In genomic region chr11:67250059-67251043, GRCh38 we compare ENCODE assay signal across 24 cellular contexts. TPM values are rescaled to one million over a fixed set of nuclear protein-coding genes. Genes with fewer than 3 reads are reported as not detected.
A peak's percentile ranks its signal among the peaks of the same experiment; 100 is the strongest.
DNase-seq lines count a peak whose midpoint lies in the region; ATAC-seq lines count a peak whose summit lies in the region.
"Had no signal": no experiment of that assay in that cellular context is flagged by ENCODE, and none has a peak within 500 bp of the region (broad histone marks: within the 10 kb centered on the region; RNA-seq: fewer than 3 reads in every experiment).

No MANE protein-coding gene starts in this region.

- DNase-seq in activated CD4-positive, alpha-beta T cell treated with anti-CD3 and anti-CD28 coated beads, Interleukin-2, amount 10 ng/mL, durations not matched to agents 24 days and 14 days = no peak
- no peak for DNase-seq in activated CD4-positive, alpha-beta T cell treated with anti-CD3 and anti-CD28 coated beads for 1 hour
- DNase-seq in stimulated activated naive CD8-positive, alpha-beta T cell treated with anti-CD3 and anti-CD28 coated beads, Interleukin-15, Interleukin-2, amounts not matched to agents 100 U/mL and 50 U/mL, for 24 hours = no peak
- peak; percentile 87 for DNase-seq in mesenteric fat pad (ENCODE audit: low spot score)
- no peak for DNase-seq in D341Med (ENCODE audit: low spot score)
- DNase-seq in effector memory CD4-positive, alpha-beta T cell = no peak
- DNase-seq in Kasumi-1 (lab: John Stamatoyannopoulos, UW) = no peak
- DNase-seq: activated CD4-positive, alpha-beta T cell treated with anti-CD3 and anti-CD28 coated beads, Interleukin-2, amount 50 U/mL, for 48 hours; AML-193; COR-L47; DND-41; HFFc6; midbrain; MV-4-11; NCI-H2171 treated with DMSO at 0.1 percent for 48 hours; NCI-H524 treated with DMSO at 0.1 percent for 48 hours; small intestine; stimulated activated CD4-positive, alpha-beta T cell treated with anti-CD3 and anti-CD28 coated beads, Interleukin-2, amount 100 ng/mL, for 48 hours; stomach; T-helper 2 cell; transverse colon had no signal

- intact Hi-C loops in activated CD4-positive, alpha-beta T cell treated with anti-CD3 and anti-CD28 coated beads, Interleukin-2, amount 10 ng/mL, durations not matched to agents 24 days and 14 days (cut with micrococcal nuclease) = no loop called here

- H3K4me1 ChIP-seq in effector memory CD4-positive, alpha-beta T cell (ENCODE audit: control insufficient read depth, insufficient read depth, low read length, poor library complexity, severe bottlenecking) = peaks cover 8% of the 10 kb centered on the region

- no peaks in the 10 kb centered on the region for H3K27me3 Mint-ChIP-seq in activated CD4-positive, alpha-beta T cell treated with anti-CD3 and anti-CD28 coated beads, Interleukin-2, amount 10 ng/mL, durations not matched to agents 24 days and 14 days
- H3K27me3 Mint-ChIP-seq in stimulated activated naive CD8-positive, alpha-beta T cell treated with anti-CD3 and anti-CD28 coated beads, Interleukin-15, Interleukin-2, amounts not matched to agents 100 ng/mL and 50 ng/mL, for 24 hours = no peaks in the 10 kb centered on the region

- H3K9me3 Mint-ChIP-seq in activated CD4-positive, alpha-beta T cell treated with anti-CD3 and anti-CD28 coated beads, Interleukin-2, amount 10 ng/mL, durations not matched to agents 24 days and 14 days = no peaks in the 10 kb centered on the region
- H3K9me3 Mint-ChIP-seq in stimulated activated naive CD8-positive, alpha-beta T cell treated with anti-CD3 and anti-CD28 coated beads, Interleukin-15, Interleukin-2, amounts not matched to agents 100 ng/mL and 50 ng/mL, for 24 hours = no peaks in the 10 kb centered on the region
- H3K9me3 Mint-ChIP-seq: HFFc6 had no signal

- no peak overlapping the region for H3K4me3 ChIP-seq in effector memory CD4-positive, alpha-beta T cell (ENCODE audit: insufficient read depth, low read depth, low read length, poor library complexity, severe bottlenecking)
- H3K4me3 ChIP-seq: coronary artery, stomach, transverse colon had no signal

- no peak overlapping the region for H3K27ac ChIP-seq in effector memory CD4-positive, alpha-beta T cell (ENCODE audit: insufficient read depth, low read length, poor library complexity, severe bottlenecking)
- H3K27ac ChIP-seq: coronary artery, KMS-11, stomach, transverse colon had no signal

- no peaks in the 10 kb centered on the region for H3K9me3 ChIP-seq in effector memory CD4-positive, alpha-beta T cell (ENCODE audit: control insufficient read depth, low read length)
- H3K9me3 ChIP-seq: stomach, transverse colon had no signal

- H3K36me3 ChIP-seq in effector memory CD4-positive, alpha-beta T cell (ENCODE audit: control insufficient read depth, insufficient read depth, low read length) = peaks cover 94% of the 10 kb centered on the region

- peaks cover 47% of the 10 kb centered on the region for H3K4me1 Mint-ChIP-seq in activated CD4-positive, alpha-beta T cell treated with anti-CD3 and anti-CD28 coated beads, Interleukin-2, amount 10 ng/mL, durations not matched to agents 24 days and 14 days
- peaks cover 37% of the 10 kb centered on the region for H3K4me1 Mint-ChIP-seq in stimulated activated naive CD8-positive, alpha-beta T cell treated with anti-CD3 and anti-CD28 coated beads, Interleukin-15, Interleukin-2, amounts not matched to agents 100 ng/mL and 50 ng/mL, for 24 hours (ENCODE audit: low read depth)

- no peaks in the 10 kb centered on the region for H3K27me3 ChIP-seq in effector memory CD4-positive, alpha-beta T cell (replicated peaks; ENCODE audit: control insufficient read depth, insufficient read depth, low read length, poor library complexity, severe bottlenecking)
- H3K27me3 ChIP-seq: stomach, transverse colon had no signal

- H3K36me3 Mint-ChIP-seq in activated CD4-positive, alpha-beta T cell treated with anti-CD3 and anti-CD28 coated beads, Interleukin-2, amount 10 ng/mL, durations not matched to agents 24 days and 14 days (ENCODE audit: low read depth) = peaks cover 91% of the 10 kb centered on the region
- H3K36me3 Mint-ChIP-seq in stimulated activated naive CD8-positive, alpha-beta T cell treated with anti-CD3 and anti-CD28 coated beads, Interleukin-15, Interleukin-2, amounts not matched to agents 100 ng/mL and 50 ng/mL, for 24 hours (ENCODE audit: low read depth) = peaks cover 93% of the 10 kb centered on the region

- H3K4me3 Mint-ChIP-seq in activated CD4-positive, alpha-beta T cell treated with anti-CD3 and anti-CD28 coated beads, Interleukin-2, amount 10 ng/mL, durations not matched to agents 24 days and 14 days = no peak overlapping the region
- H3K4me3 Mint-ChIP-seq in stimulated activated naive CD8-positive, alpha-beta T cell treated with anti-CD3 and anti-CD28 coated beads, Interleukin-15, Interleukin-2, amounts not matched to agents 100 ng/mL and 50 ng/mL, for 24 hours = no peak overlapping the region
- H3K4me3 Mint-ChIP-seq: HFFc6 had no signal

- no peak for ATAC-seq in stimulated activated naive CD8-positive, alpha-beta T cell treated with anti-CD3 and anti-CD28 coated beads, Interleukin-15, Interleukin-2, amounts not matched to agents 100 U/mL and 50 U/mL, for 24 hours

- peak overlapping the region; percentile 4 for H3K27ac Mint-ChIP-seq in activated CD4-positive, alpha-beta T cell treated with anti-CD3 and anti-CD28 coated beads, Interleukin-2, amount 10 ng/mL, durations not matched to agents 24 days and 14 days
- H3K27ac Mint-ChIP-seq in stimulated activated naive CD8-positive, alpha-beta T cell treated with anti-CD3 and anti-CD28 coated beads, Interleukin-15, Interleukin-2, amounts not matched to agents 100 ng/mL and 50 ng/mL, for 24 hours = peak overlapping the region; percentile 26

RNA-seq across cellular contexts. Expression of gene GRK2, which starts 15.9 kb away (rescaled TPM):
- 244 and 248 TPM in 2 replicates for total RNA-seq in activated CD4-positive, alpha-beta T cell treated with anti-CD3 and anti-CD28 coated beads, Interleukin-2, amount 10 ng/mL, durations not matched to agents 24 days and 14 days
- total RNA-seq in mesenteric fat pad = 60.2 TPM

RNA-seq across cellular contexts. Expression of gene ANKRD13D, which starts 38.8 kb away (rescaled TPM):
- total RNA-seq in activated CD4-positive, alpha-beta T cell treated with anti-CD3 and anti-CD28 coated beads, Interleukin-2, amount 10 ng/mL, durations not matched to agents 24 days and 14 days = 114 and 124 TPM in 2 replicates
- 42.5 TPM for total RNA-seq in mesenteric fat pad

RNA-seq across cellular contexts. Expression of gene SSH3, which starts 53.0 kb away (rescaled TPM):
- total RNA-seq in activated CD4-positive, alpha-beta T cell treated with anti-CD3 and anti-CD28 coated beads, Interleukin-2, amount 10 ng/mL, durations not matched to agents 24 days and 14 days = 7.1 and 8.1 TPM in 2 replicates
- 19.9 TPM for total RNA-seq in mesenteric fat pad
